Comparison of ENCODE assay signal across 20 cellular contexts in the genomic region with DNA sequence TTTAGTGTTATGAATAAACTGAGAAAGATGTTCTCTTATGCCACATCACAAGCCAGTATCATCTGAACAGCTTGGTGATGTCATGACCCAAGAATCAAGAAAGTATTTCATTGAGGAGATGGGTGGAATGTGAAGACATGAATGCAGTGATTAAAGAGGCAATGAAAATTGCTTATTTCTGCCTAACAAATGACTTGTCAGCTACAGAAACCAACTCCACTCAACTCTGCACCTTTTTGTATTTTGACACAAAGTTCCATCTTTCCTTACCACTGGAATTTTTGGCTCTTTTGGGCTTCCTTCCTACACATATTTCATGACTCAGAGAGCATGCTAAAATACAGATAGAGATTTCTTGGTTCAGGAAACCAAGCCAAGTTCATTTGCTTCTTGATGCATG.
DNase-seq lines count a peak whose midpoint lies in the region; ATAC-seq and TF ChIP-seq lines count a peak whose summit lies in the region.
"Had no signal": no experiment of that assay in that cellular context is flagged by ENCODE, and none has a peak within 500 bp of the region (broad histone marks: within the 10 kb centered on the region; RNA-seq: fewer than 3 reads in every experiment).

No MANE protein-coding gene starts in this region.

- H3K4me3 Mint-ChIP-seq in activated CD4-positive, alpha-beta memory T cell treated with anti-CD3 and anti-CD28 coated beads for 36 hours = no peak overlapping the region
- H3K4me3 Mint-ChIP-seq: activated naive CD8-positive, alpha-beta T cell treated with anti-CD3 and anti-CD28 coated beads for 36 hours; CD4-positive, CD25-positive, alpha-beta regulatory T cell; central memory CD8-positive, alpha-beta T cell; natural killer cell had no signal

- H3K9me3 Mint-ChIP-seq in activated CD4-positive, alpha-beta memory T cell treated with anti-CD3 and anti-CD28 coated beads for 36 hours = peaks cover 2% of the 10 kb centered on the region

- H3K27ac Mint-ChIP-seq in activated CD4-positive, alpha-beta memory T cell treated with anti-CD3 and anti-CD28 coated beads for 36 hours = no peak overlapping the region
- H3K27ac Mint-ChIP-seq: activated naive CD8-positive, alpha-beta T cell treated with anti-CD3 and anti-CD28 coated beads for 36 hours; CD4-positive, CD25-positive, alpha-beta regulatory T cell; natural killer cell had no signal

- no peak for TF ChIP-seq CTCF in fibroblast of pulmonary artery (IDR thresholded peaks at IDR 0.05; ENCODE audit: low read length, missing control alignments)

- no peak for ATAC-seq in GM21526 (IDR thresholded peaks at IDR 0.05; ENCODE audit: low FRiP score, unreplicated experiment)
- ATAC-seq: HCT116, lower lobe of right lung, natural killer cell had no signal

- intact Hi-C loops in activated CD4-positive, alpha-beta memory T cell treated with anti-CD3 and anti-CD28 coated beads for 36 hours (cut with micrococcal nuclease) = no loop called here

- CTCF ChIA-PET in activated CD4-positive, alpha-beta memory T cell treated with anti-CD3 and anti-CD28 coated beads for 36 hours (lab: Charles Lee) = no interaction called here

- no peaks in the 10 kb centered on the region for H3K27me3 Mint-ChIP-seq in activated CD4-positive, alpha-beta memory T cell treated with anti-CD3 and anti-CD28 coated beads for 36 hours
- H3K27me3 Mint-ChIP-seq: activated naive CD8-positive, alpha-beta T cell treated with anti-CD3 and anti-CD28 coated beads for 36 hours; CD4-positive, CD25-positive, alpha-beta regulatory T cell; central memory CD8-positive, alpha-beta T cell had no signal

- POLR2A ChIA-PET in activated CD4-positive, alpha-beta memory T cell treated with anti-CD3 and anti-CD28 coated beads for 36 hours (lab: Charles Lee) = no interaction called here

- no peaks in the 10 kb centered on the region for H3K4me1 Mint-ChIP-seq in activated CD4-positive, alpha-beta memory T cell treated with anti-CD3 and anti-CD28 coated beads for 36 hours (ENCODE audit: low read depth)
- H3K4me1 Mint-ChIP-seq: activated naive CD8-positive, alpha-beta T cell treated with anti-CD3 and anti-CD28 coated beads for 36 hours; CD4-positive, CD25-positive, alpha-beta regulatory T cell; central memory CD8-positive, alpha-beta T cell; natural killer cell had no signal

- DNase-seq in ELR (ENCODE audit: low read depth) = peak; percentile 1
- DNase-seq in SK-MEL-5 (ENCODE audit: low read depth, low spot score) = peak; percentile 22
- DNase-seq in fibroblast of pulmonary artery (ENCODE audit: low read depth) = peak; percentile 74
- DNase-seq in skeletal muscle cell (ENCODE audit: low read depth) = peak; percentile 65
- DNase-seq in NCI-H146 (lab: John Stamatoyannopoulos, UW) = no peak
- no peak for DNase-seq in activated CD4-positive, alpha-beta memory T cell treated with anti-CD3 and anti-CD28 coated beads for 36 hours
- DNase-seq: activated naive CD8-positive, alpha-beta T cell treated with anti-CD3 and anti-CD28 coated beads for 36 hours; activated T-cell treated with anti-CD3 and anti-CD28 coated beads, Interleukin-2, amount 50 U/mL, for 1 hour; CD4-positive, CD25-positive, alpha-beta regulatory T cell; DMS79; lower lobe of right lung; MG63; natural killer cell; NCI-H187; RPMI8226; spleen had no signal

- H3K36me3 Mint-ChIP-seq in activated CD4-positive, alpha-beta memory T cell treated with anti-CD3 and anti-CD28 coated beads for 36 hours = no peaks in the 10 kb centered on the region
- H3K36me3 Mint-ChIP-seq: activated naive CD8-positive, alpha-beta T cell treated with anti-CD3 and anti-CD28 coated beads for 36 hours; CD4-positive, CD25-positive, alpha-beta regulatory T cell; natural killer cell had no signal

- H3K4me3 ChIP-seq in fibroblast of pulmonary artery (replicated peaks; ENCODE audit: low read depth, low read length) (no peak overlapping the region), skeletal muscle cell (ENCODE audit: low read depth, low read length) (no peak overlapping the region)
- H3K4me3 ChIP-seq: lower lobe of right lung, MG63, spleen, thoracic aorta had no signal

- in situ Hi-C loops in SK-MEL-5 (cut with HindIII; ENCODE audit: low pct_unique_long_range_greater_than_20kb, low sequenced_read_pairs) = no loop called here

Comparison
In these comparisons a context has a peak if more than half of its experiments do, and no peak if none do; other contexts are left out.
1. DNase-seq: peak in ELR (single experiment), SK-MEL-5 (single experiment), fibroblast of pulmonary artery (single experiment) and skeletal muscle cell (single experiment); none in NCI-H146 (single experiment) and activated CD4-positive, alpha-beta memory T cell treated with anti-CD3 and anti-CD28 coated beads for 36 hours (single experiment).